Comparison of ENCODE assay signal across 9 cellular contexts in genomic region chr13:21069561-21070004, GRCh38. TPM values are rescaled to one million over a fixed set of nuclear protein-coding genes. Genes with fewer than 3 reads are reported as not detected.
DNase-seq lines count a peak whose midpoint lies in the region; ATAC-seq and TF ChIP-seq lines count a peak whose summit lies in the region.
"Had no signal": no experiment of that assay in that cellular context is flagged by ENCODE, and none has a peak within 500 bp of the region (broad histone marks: within the 10 kb centered on the region; RNA-seq: fewer than 3 reads in every experiment).

No MANE protein-coding gene starts in this region.

- no peak for TF ChIP-seq POLR2A in upper lobe of left lung (IDR thresholded peaks at IDR 0.05)

- H3K27ac ChIP-seq in upper lobe of left lung (peak overlapping the region in 1 of 4 donors; percentile 26), coronary artery (peak overlapping the region in 1 of 2 donors; percentile 55)

- H3K27ac Mint-ChIP-seq in activated CD4-positive, alpha-beta memory T cell treated with anti-CD3 and anti-CD28 coated beads, Interleukin-2, amount 10 ng/mL, durations not matched to agents 7 days and 5 days, result peak overlapping the region; percentile 31
- no peak overlapping the region for H3K27ac Mint-ChIP-seq in activated CD4-positive, alpha-beta memory T cell treated with anti-CD3 and anti-CD28 coated beads for 36 hours

- no peaks in the 10 kb centered on the region for H3K36me3 ChIP-seq in adipocyte (ENCODE audit: control insufficient read depth, insufficient read depth, low read length, severe bottlenecking)
- H3K36me3 ChIP-seq in upper lobe of left lung, result no peaks in the 10 kb centered on the region

- ATAC-seq in upper lobe of left lung (ENCODE audit: low FRiP score in 2 of 2), result peak; percentile 49 to 93

- H3K27me3 ChIP-seq in adipocyte (replicated peaks; ENCODE audit: control insufficient read depth, insufficient read depth, low read length) (no peaks in the 10 kb centered on the region), upper lobe of left lung (no peaks in the 10 kb centered on the region)

- no peaks in the 10 kb centered on the region for H3K27me3 Mint-ChIP-seq in activated CD4-positive, alpha-beta memory T cell treated with anti-CD3 and anti-CD28 coated beads, Interleukin-2, amount 10 ng/mL, durations not matched to agents 7 days and 5 days
- peaks cover 4% of the 10 kb centered on the region for H3K27me3 Mint-ChIP-seq in activated CD4-positive, alpha-beta memory T cell treated with anti-CD3 and anti-CD28 coated beads for 36 hours

- H3K9me3 ChIP-seq in adipocyte (ENCODE audit: control insufficient read depth, low read length) (no peaks in the 10 kb centered on the region), upper lobe of left lung (no peaks in the 10 kb centered on the region)

- DNase-seq in activated CD4-positive, alpha-beta memory T cell treated with anti-CD3 and anti-CD28 coated beads, Interleukin-2, amount 10 ng/mL, durations not matched to agents 7 days and 5 days, result no peak
- no peak for DNase-seq in activated CD4-positive, alpha-beta memory T cell treated with anti-CD3 and anti-CD28 coated beads for 36 hours
- DNase-seq in adipocyte (ENCODE audit: low read depth), result peak; percentile 97
- peak; percentile 22 for DNase-seq in inferior parietal cortex (ENCODE audit: extremely low spot score)
- DNase-seq in upper lobe of left lung, result no peak
- no peak for DNase-seq in coronary artery (ENCODE audit: low spot score)
- DNase-seq in activated CD4-positive, alpha-beta T cell treated with anti-CD3 and anti-CD28 coated beads for 4 hours, result no peak
- no peak for DNase-seq in NCI-H446 treated with DMSO at 0.1 percent for 48 hours (lab: John Stamatoyannopoulos, UW)
- DNase-seq: NCI-H526 had no signal

- POLR2A ChIA-PET in activated CD4-positive, alpha-beta memory T cell treated with anti-CD3 and anti-CD28 coated beads, Interleukin-2, amount 10 ng/mL, durations not matched to agents 7 days and 5 days (lab: Charles Lee), result no interaction called here
- POLR2A ChIA-PET in activated CD4-positive, alpha-beta memory T cell treated with anti-CD3 and anti-CD28 coated beads for 36 hours (lab: Charles Lee), result no interaction called here

- no peaks in the 10 kb centered on the region for H3K36me3 Mint-ChIP-seq in activated CD4-positive, alpha-beta memory T cell treated with anti-CD3 and anti-CD28 coated beads, Interleukin-2, amount 10 ng/mL, durations not matched to agents 7 days and 5 days (ENCODE audit: low read depth)
- no peaks in the 10 kb centered on the region for H3K36me3 Mint-ChIP-seq in activated CD4-positive, alpha-beta memory T cell treated with anti-CD3 and anti-CD28 coated beads for 36 hours

- TF ChIP-seq CTCF in upper lobe of left lung (IDR thresholded peaks at IDR 0.05), result no peak
- TF ChIP-seq CTCF in coronary artery (IDR thresholded peaks at IDR 0.05), result no peak

- CTCF ChIA-PET in activated CD4-positive, alpha-beta memory T cell treated with anti-CD3 and anti-CD28 coated beads, Interleukin-2, amount 10 ng/mL, durations not matched to agents 7 days and 5 days (lab: Charles Lee), result no interaction called here
- CTCF ChIA-PET in activated CD4-positive, alpha-beta memory T cell treated with anti-CD3 and anti-CD28 coated beads for 36 hours (lab: Charles Lee), result interaction anchor here (1.1 to 1.5 kb wide), 2 partner anchors 126 to 227 kb away, joined by 3 to 4 read pairs; no protein-coding TSS in a partner anchor

- intact Hi-C loops in activated CD4-positive, alpha-beta memory T cell treated with anti-CD3 and anti-CD28 coated beads for 36 hours (cut with micrococcal nuclease), result loop anchor here (10.0 kb wide), 2 partner anchors 55 to 125 kb away; no protein-coding TSS in a partner anchor

- no peak overlapping the region for H3K4me3 ChIP-seq in adipocyte (ENCODE audit: low read length)
- H3K4me3 ChIP-seq in upper lobe of left lung, result no peak overlapping the region
- H3K4me3 ChIP-seq in coronary artery, result no peak overlapping the region

- WGBS in upper lobe of left lung, 2 donors, result 36 to 55% methylated on average over 6 of the region's 6 CpGs

- H3K4me1 Mint-ChIP-seq in activated CD4-positive, alpha-beta memory T cell treated with anti-CD3 and anti-CD28 coated beads, Interleukin-2, amount 10 ng/mL, durations not matched to agents 7 days and 5 days, result peaks cover 28% of the 10 kb centered on the region
- peaks cover 9% of the 10 kb centered on the region for H3K4me1 Mint-ChIP-seq in activated CD4-positive, alpha-beta memory T cell treated with anti-CD3 and anti-CD28 coated beads for 36 hours (ENCODE audit: low read depth)

- TF ChIP-seq EP300 in upper lobe of left lung (IDR thresholded peaks at IDR 0.05), result peak in 1 of 4 donors; percentile 56

- H3K4me1 ChIP-seq in adipocyte (ENCODE audit: control insufficient read depth, insufficient read depth, low read length) (peaks cover 20% of the 10 kb centered on the region), upper lobe of left lung (peaks cover 2 to 11% (median 4%) of the 10 kb centered on the region in 4 donors)

- H3K9me3 Mint-ChIP-seq in activated CD4-positive, alpha-beta memory T cell treated with anti-CD3 and anti-CD28 coated beads, Interleukin-2, amount 10 ng/mL, durations not matched to agents 7 days and 5 days, result no peaks in the 10 kb centered on the region
- no peaks in the 10 kb centered on the region for H3K9me3 Mint-ChIP-seq in activated CD4-positive, alpha-beta memory T cell treated with anti-CD3 and anti-CD28 coated beads for 36 hours

- peak overlapping the region; percentile 45 for H3K9ac ChIP-seq in adipocyte (ENCODE audit: low read length)

- H3K4me3 Mint-ChIP-seq in activated CD4-positive, alpha-beta memory T cell treated with anti-CD3 and anti-CD28 coated beads, Interleukin-2, amount 10 ng/mL, durations not matched to agents 7 days and 5 days, result no peak overlapping the region
- H3K4me3 Mint-ChIP-seq in activated CD4-positive, alpha-beta memory T cell treated with anti-CD3 and anti-CD28 coated beads for 36 hours, result no peak overlapping the region

RNA-seq across cellular contexts. Expression of gene LATS2, which starts 8.2 kb away (rescaled TPM):
- total RNA-seq in activated CD4-positive, alpha-beta memory T cell treated with anti-CD3 and anti-CD28 coated beads, Interleukin-2, amount 10 ng/mL, durations not matched to agents 7 days and 5 days, result 10 to 100 TPM; 11.2 to 11.8 TPM
- total RNA-seq in activated CD4-positive, alpha-beta memory T cell treated with anti-CD3 and anti-CD28 coated beads for 36 hours, result 1 to 10 TPM; 4.0 to 6.8 TPM
- 10 to 100 TPM; 26.2 to 44.4 (median 39.5) TPM for total RNA-seq in upper lobe of left lung

Comparison
In these comparisons a context has a peak if more than half of its experiments do, and no peak if none do; other contexts are left out.
1. DNase-seq: peak in adipocyte (single experiment) and inferior parietal cortex (single experiment); none in activated CD4-positive, alpha-beta memory T cell treated with anti-CD3 and anti-CD28 coated beads, Interleukin-2, amount 10 ng/mL, durations not matched to agents 7 days and 5 days (single experiment), activated CD4-positive, alpha-beta memory T cell treated with anti-CD3 and anti-CD28 coated beads for 36 hours (single experiment), upper lobe of left lung (0 of 2), coronary artery (single experiment), activated CD4-positive, alpha-beta T cell treated with anti-CD3 and anti-CD28 coated beads for 4 hours (0 of 2) and NCI-H446 treated with DMSO at 0.1 percent for 48 hours (single experiment).